Comparison of ENCODE assay signal across 2 cellular contexts in genomic region chr5:177472460-177473441, GRCh38.
TF ChIP-seq lines count a peak whose summit lies in the region.

No MANE protein-coding gene starts in this region.

TF ChIP-seq in IMR-90, 13 proteins besides CTCF, POLR2A, EP300 and RAD21:
- no peak for TF ChIP-seq CHD1 (IDR thresholded peaks at IDR 0.05; ENCODE audit: low read depth, low read length)
- TF ChIP-seq MXI1 (IDR thresholded peaks at IDR 0.05; ENCODE audit: borderline replicate concordance, low read depth, low read length): peak; percentile 6; the same call in 1 of the 2 replicates
- TF ChIP-seq MAZ (IDR thresholded peaks at IDR 0.05; ENCODE audit: borderline replicate concordance, low read depth, low read length): peak; percentile 47; the same call in 1 of the 2 replicates
TF ChIP-seq in IMR-90: peak in this region for 2.

TF ChIP-seq in H1, 55 proteins besides CTCF, POLR2A, EP300 and RAD21:
- peak; percentile 77 for TF ChIP-seq POLR2AphosphoS5 (IDR thresholded peaks at IDR 0.05; ENCODE audit: low read depth, low read length)
- peak; percentile 47; the same call in 1 of the 2 replicates for TF ChIP-seq TCF12 (IDR thresholded peaks at IDR 0.05; ENCODE audit: low read depth, low read length)
- peak in 1 of 2 experiments; percentile 77; a peak in 1 of 4 replicates for TF ChIP-seq SIN3A (conservative IDR thresholded peaks at IDR 0.05 in 1 of 2, IDR thresholded peaks at IDR 0.05 in 1 of 2; ENCODE audit: low read depth in 1 of 2, low read length in 2 of 2)
- no peak for TF ChIP-seq EZH2 (IDR thresholded peaks at IDR 0.05; ENCODE audit: low read depth, low read length, severe bottlenecking)
- no peak for TF ChIP-seq CTBP2 (IDR thresholded peaks at IDR 0.05; ENCODE audit: borderline replicate concordance, insufficient read depth, insufficient read length, low read length)
- no peak for TF ChIP-seq SP1 (IDR thresholded peaks at IDR 0.05; ENCODE audit: low read depth, low read length)
- TF ChIP-seq CBX8 (IDR thresholded peaks at IDR 0.05; ENCODE audit: borderline replicate concordance, low read depth, low read length): no peak
- peak in 1 of 2 experiments; percentile 31; a peak in 1 of 4 replicates for TF ChIP-seq HDAC2 (IDR thresholded peaks at IDR 0.05; ENCODE audit: borderline replicate concordance in 1 of 2, low read depth in 2 of 2, low read length in 2 of 2)
- peak; percentile 26 for TF ChIP-seq ASH2L (IDR thresholded peaks at IDR 0.05; ENCODE audit: low read length)
- TF ChIP-seq KDM1A (IDR thresholded peaks at IDR 0.05; ENCODE audit: borderline replicate concordance, low read length): 0 out of 2 replicates have a peak, but pooled peaks have one; percentile 21
- TF ChIP-seq CEBPB (IDR thresholded peaks at IDR 0.05; ENCODE audit: low read depth, low read length): no peak
- no peak for TF ChIP-seq MAFK (IDR thresholded peaks at IDR 0.05; ENCODE audit: low read depth, low read length)
- TF ChIP-seq YY1 (IDR thresholded peaks at IDR 0.05; ENCODE audit: low read depth, low read length): peak; percentile 25; the same call in 1 of the 2 replicates
- no peak for TF ChIP-seq SIRT6 (IDR thresholded peaks at IDR 0.05; ENCODE audit: low read length)
- no peak for TF ChIP-seq E2F6 (IDR thresholded peaks at IDR 0.05)
- no peak for TF ChIP-seq FOSL1 (IDR thresholded peaks at IDR 0.05; ENCODE audit: insufficient read depth, low read depth, low read length)
- no peak for TF ChIP-seq KDM5A (IDR thresholded peaks at IDR 0.05; ENCODE audit: low read length)
- no peak for TF ChIP-seq BRCA1 (IDR thresholded peaks at IDR 0.05; ENCODE audit: low read depth, low read length)
- no peak for TF ChIP-seq ATF3 (IDR thresholded peaks at IDR 0.05; ENCODE audit: insufficient read depth, low read depth, low read length)
- no peak for TF ChIP-seq GTF2F1 (IDR thresholded peaks at IDR 0.05; ENCODE audit: borderline replicate concordance, low read depth, low read length)
- TF ChIP-seq JUND (IDR thresholded peaks at IDR 0.05; ENCODE audit: low read length): no peak
- peak; percentile 47 for TF ChIP-seq SAP30 (IDR thresholded peaks at IDR 0.05; ENCODE audit: insufficient read depth, insufficient replicate concordance, low read length)
- TF ChIP-seq SRF (IDR thresholded peaks at IDR 0.05; ENCODE audit: low read depth, low read length): no peak
- TF ChIP-seq NANOG (IDR thresholded peaks at IDR 0.05; ENCODE audit: insufficient read depth, low read depth, low read length, poor library complexity, severe bottlenecking): no peak
- 0 out of 2 replicates have a peak, but pooled peaks have one; percentile 60 for TF ChIP-seq SP4 (IDR thresholded peaks at IDR 0.05; ENCODE audit: low read length)
- TF ChIP-seq MAX (IDR thresholded peaks at IDR 0.05): peak; percentile 50
- TF ChIP-seq, protein P1, sequence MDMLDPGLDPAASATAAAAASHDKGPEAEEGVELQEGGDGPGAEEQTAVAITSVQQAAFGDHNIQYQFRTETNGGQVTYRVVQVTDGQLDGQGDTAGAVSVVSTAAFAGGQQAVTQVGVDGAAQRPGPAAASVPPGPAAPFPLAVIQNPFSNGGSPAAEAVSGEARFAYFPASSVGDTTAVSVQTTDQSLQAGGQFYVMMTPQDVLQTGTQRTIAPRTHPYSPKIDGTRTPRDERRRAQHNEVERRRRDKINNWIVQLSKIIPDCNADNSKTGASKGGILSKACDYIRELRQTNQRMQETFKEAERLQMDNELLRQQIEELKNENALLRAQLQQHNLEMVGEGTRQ (IDR thresholded peaks at IDR 0.05; ENCODE audit: low read length): no peak
- no peak for TF ChIP-seq ZNF274 (IDR thresholded peaks at IDR 0.05; ENCODE audit: borderline replicate concordance, extremely low read depth, low read length)
- TF ChIP-seq TBP (IDR thresholded peaks at IDR 0.05; ENCODE audit: low read depth, low read length): peak; percentile 34; the same call in 1 of the 2 replicates
- TF ChIP-seq POU5F1 (IDR thresholded peaks at IDR 0.05; ENCODE audit: low read depth, low read length): no peak
- no peak for TF ChIP-seq RXRA (IDR thresholded peaks at IDR 0.05; ENCODE audit: insufficient read depth, low read depth, low read length)
- TF ChIP-seq PHF8 (conservative IDR thresholded peaks at IDR 0.05; ENCODE audit: low read depth, low read length): peak; percentile 48
- TF ChIP-seq, protein P2, sequence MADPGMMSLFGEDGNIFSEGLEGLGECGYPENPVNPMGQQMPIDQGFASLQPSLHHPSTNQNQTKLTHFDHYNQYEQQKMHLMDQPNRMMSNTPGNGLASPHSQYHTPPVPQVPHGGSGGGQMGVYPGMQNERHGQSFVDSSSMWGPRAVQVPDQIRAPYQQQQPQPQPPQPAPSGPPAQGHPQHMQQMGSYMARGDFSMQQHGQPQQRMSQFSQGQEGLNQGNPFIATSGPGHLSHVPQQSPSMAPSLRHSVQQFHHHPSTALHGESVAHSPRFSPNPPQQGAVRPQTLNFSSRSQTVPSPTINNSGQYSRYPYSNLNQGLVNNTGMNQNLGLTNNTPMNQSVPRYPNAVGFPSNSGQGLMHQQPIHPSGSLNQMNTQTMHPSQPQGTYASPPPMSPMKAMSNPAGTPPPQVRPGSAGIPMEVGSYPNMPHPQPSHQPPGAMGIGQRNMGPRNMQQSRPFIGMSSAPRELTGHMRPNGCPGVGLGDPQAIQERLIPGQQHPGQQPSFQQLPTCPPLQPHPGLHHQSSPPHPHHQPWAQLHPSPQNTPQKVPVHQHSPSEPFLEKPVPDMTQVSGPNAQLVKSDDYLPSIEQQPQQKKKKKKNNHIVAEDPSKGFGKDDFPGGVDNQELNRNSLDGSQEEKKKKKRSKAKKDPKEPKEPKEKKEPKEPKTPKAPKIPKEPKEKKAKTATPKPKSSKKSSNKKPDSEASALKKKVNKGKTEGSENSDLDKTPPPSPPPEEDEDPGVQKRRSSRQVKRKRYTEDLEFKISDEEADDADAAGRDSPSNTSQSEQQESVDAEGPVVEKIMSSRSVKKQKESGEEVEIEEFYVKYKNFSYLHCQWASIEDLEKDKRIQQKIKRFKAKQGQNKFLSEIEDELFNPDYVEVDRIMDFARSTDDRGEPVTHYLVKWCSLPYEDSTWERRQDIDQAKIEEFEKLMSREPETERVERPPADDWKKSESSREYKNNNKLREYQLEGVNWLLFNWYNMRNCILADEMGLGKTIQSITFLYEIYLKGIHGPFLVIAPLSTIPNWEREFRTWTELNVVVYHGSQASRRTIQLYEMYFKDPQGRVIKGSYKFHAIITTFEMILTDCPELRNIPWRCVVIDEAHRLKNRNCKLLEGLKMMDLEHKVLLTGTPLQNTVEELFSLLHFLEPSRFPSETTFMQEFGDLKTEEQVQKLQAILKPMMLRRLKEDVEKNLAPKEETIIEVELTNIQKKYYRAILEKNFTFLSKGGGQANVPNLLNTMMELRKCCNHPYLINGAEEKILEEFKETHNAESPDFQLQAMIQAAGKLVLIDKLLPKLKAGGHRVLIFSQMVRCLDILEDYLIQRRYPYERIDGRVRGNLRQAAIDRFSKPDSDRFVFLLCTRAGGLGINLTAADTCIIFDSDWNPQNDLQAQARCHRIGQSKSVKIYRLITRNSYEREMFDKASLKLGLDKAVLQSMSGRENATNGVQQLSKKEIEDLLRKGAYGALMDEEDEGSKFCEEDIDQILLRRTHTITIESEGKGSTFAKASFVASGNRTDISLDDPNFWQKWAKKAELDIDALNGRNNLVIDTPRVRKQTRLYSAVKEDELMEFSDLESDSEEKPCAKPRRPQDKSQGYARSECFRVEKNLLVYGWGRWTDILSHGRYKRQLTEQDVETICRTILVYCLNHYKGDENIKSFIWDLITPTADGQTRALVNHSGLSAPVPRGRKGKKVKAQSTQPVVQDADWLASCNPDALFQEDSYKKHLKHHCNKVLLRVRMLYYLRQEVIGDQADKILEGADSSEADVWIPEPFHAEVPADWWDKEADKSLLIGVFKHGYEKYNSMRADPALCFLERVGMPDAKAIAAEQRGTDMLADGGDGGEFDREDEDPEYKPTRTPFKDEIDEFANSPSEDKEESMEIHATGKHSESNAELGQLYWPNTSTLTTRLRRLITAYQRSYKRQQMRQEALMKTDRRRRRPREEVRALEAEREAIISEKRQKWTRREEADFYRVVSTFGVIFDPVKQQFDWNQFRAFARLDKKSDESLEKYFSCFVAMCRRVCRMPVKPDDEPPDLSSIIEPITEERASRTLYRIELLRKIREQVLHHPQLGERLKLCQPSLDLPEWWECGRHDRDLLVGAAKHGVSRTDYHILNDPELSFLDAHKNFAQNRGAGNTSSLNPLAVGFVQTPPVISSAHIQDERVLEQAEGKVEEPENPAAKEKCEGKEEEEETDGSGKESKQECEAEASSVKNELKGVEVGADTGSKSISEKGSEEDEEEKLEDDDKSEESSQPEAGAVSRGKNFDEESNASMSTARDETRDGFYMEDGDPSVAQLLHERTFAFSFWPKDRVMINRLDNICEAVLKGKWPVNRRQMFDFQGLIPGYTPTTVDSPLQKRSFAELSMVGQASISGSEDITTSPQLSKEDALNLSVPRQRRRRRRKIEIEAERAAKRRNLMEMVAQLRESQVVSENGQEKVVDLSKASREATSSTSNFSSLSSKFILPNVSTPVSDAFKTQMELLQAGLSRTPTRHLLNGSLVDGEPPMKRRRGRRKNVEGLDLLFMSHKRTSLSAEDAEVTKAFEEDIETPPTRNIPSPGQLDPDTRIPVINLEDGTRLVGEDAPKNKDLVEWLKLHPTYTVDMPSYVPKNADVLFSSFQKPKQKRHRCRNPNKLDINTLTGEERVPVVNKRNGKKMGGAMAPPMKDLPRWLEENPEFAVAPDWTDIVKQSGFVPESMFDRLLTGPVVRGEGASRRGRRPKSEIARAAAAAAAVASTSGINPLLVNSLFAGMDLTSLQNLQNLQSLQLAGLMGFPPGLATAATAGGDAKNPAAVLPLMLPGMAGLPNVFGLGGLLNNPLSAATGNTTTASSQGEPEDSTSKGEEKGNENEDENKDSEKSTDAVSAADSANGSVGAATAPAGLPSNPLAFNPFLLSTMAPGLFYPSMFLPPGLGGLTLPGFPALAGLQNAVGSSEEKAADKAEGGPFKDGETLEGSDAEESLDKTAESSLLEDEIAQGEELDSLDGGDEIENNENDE (IDR thresholded peaks at IDR 0.05; ENCODE audit: insufficient replicate concordance, low read length): no peak
